1 cellular context compared by ENCODE assay signal in genomic region chr7:71636329-71636728, GRCh38.
TF ChIP-seq lines count a peak whose summit lies in the region.

No MANE protein-coding gene starts in this region.

TF ChIP-seq in GM23338, 12 proteins besides CTCF, POLR2A, EP300 and RAD21 (continued from another document):
- TF ChIP-seq ZNF462 (CRISPR knock-in tag; IDR thresholded peaks at IDR 0.05) (no peak), STAT1 (IDR thresholded peaks at IDR 0.05; ENCODE audit: unreplicated experiment) (no peak), EZH2 (IDR thresholded peaks at IDR 0.05; ENCODE audit: low read depth, unreplicated experiment) (no peak), JUNB (IDR thresholded peaks at IDR 0.05; ENCODE audit: unreplicated experiment) (no peak)
TF ChIP-seq in GM23338: peak in this region for 0.
